2 cellular contexts compared by ENCODE assay signal in the genomic region with DNA sequence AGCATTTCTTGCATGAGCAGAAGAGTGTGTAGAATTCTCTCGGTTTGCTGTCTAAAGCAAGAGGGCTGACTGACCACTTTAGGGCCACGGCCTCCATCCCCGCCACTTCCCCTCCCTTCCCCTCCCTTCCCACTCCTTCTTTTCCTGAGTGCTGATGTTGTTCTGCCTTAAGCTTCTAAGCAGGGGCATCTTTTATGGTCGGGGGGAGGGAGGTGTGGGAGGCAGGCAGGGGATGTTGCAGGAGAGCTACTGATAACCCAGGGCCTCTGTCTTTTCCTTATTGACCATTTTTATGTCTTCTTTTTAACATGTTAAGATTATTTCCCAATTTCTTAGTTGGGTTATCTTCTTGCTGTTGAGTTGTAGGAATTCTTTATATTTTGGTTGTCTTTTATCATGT.
TF ChIP-seq lines count a peak whose summit lies in the region.

No MANE protein-coding gene starts in this region.

TF ChIP-seq in GM23338, 12 proteins besides CTCF, POLR2A, EP300 and RAD21:
- TF ChIP-seq EZH2phosphoT487 (IDR thresholded peaks at IDR 0.05; ENCODE audit: unreplicated experiment) (no peak), ZNF462 (CRISPR knock-in tag; IDR thresholded peaks at IDR 0.05) (no peak), STAT1 (IDR thresholded peaks at IDR 0.05; ENCODE audit: unreplicated experiment) (no peak), ETS1 (IDR thresholded peaks at IDR 0.05) (no peak), CREB1 (CRISPR knock-in tag; IDR thresholded peaks at IDR 0.05; ENCODE audit: low read depth) (no peak), EZH2 (IDR thresholded peaks at IDR 0.05; ENCODE audit: low read depth, unreplicated experiment) (no peak)
- TF ChIP-seq, protein P1, sequence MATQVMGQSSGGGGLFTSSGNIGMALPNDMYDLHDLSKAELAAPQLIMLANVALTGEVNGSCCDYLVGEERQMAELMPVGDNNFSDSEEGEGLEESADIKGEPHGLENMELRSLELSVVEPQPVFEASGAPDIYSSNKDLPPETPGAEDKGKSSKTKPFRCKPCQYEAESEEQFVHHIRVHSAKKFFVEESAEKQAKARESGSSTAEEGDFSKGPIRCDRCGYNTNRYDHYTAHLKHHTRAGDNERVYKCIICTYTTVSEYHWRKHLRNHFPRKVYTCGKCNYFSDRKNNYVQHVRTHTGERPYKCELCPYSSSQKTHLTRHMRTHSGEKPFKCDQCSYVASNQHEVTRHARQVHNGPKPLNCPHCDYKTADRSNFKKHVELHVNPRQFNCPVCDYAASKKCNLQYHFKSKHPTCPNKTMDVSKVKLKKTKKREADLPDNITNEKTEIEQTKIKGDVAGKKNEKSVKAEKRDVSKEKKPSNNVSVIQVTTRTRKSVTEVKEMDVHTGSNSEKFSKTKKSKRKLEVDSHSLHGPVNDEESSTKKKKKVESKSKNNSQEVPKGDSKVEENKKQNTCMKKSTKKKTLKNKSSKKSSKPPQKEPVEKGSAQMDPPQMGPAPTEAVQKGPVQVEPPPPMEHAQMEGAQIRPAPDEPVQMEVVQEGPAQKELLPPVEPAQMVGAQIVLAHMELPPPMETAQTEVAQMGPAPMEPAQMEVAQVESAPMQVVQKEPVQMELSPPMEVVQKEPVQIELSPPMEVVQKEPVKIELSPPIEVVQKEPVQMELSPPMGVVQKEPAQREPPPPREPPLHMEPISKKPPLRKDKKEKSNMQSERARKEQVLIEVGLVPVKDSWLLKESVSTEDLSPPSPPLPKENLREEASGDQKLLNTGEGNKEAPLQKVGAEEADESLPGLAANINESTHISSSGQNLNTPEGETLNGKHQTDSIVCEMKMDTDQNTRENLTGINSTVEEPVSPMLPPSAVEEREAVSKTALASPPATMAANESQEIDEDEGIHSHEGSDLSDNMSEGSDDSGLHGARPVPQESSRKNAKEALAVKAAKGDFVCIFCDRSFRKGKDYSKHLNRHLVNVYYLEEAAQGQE (IDR thresholded peaks at IDR 0.05; ENCODE audit: unreplicated experiment) = no peak

TF ChIP-seq in HepG2, 621 proteins besides CTCF, POLR2A, EP300 and RAD21:
- TF ChIP-seq ZBTB7A (CRISPR knock-in tag; IDR thresholded peaks at IDR 0.05) = no peak
- TF ChIP-seq TERF1 (CRISPR knock-in tag; IDR thresholded peaks at IDR 0.05) = no peak
- TF ChIP-seq ATF2 (CRISPR knock-in tag; IDR thresholded peaks at IDR 0.05) = no peak
- TF ChIP-seq PITX1 (CRISPR knock-in tag; IDR thresholded peaks at IDR 0.05) = no peak
- no peak for TF ChIP-seq FOXK1 (CRISPR knock-in tag; IDR thresholded peaks at IDR 0.05; ENCODE audit: borderline replicate concordance, low read depth)
